In the genomic region with DNA sequence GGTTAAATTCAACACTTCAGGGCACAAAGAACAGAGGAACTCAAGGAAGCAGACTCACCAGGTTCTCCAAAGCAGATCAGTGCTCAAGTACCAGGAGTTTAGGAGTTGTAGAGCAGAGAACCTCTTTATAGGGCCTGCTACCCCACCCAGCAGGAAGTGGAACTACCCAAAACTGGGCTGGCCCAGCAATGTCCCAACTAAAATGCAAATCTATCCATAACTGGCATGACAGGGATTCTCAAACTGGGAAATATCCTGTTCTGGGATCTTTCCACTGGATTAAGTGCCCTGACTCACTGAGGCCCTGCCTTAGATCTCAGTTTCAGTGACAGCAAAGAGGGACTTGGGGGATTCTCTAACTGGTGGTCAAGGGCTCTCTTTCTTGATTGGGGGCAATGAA, we compare ENCODE assay signal across 1 cellular context.
TF ChIP-seq lines count a peak whose summit lies in the region.

A gene (minus strand): TSS at position 101 of the 400 bp plus-strand sequence. CDS start 775 bp downstream, outside the sequence.

TF ChIP-seq in GM23338, 12 proteins besides CTCF, POLR2A, EP300 and RAD21 (continued from another document):
- TF ChIP-seq, protein P1, sequence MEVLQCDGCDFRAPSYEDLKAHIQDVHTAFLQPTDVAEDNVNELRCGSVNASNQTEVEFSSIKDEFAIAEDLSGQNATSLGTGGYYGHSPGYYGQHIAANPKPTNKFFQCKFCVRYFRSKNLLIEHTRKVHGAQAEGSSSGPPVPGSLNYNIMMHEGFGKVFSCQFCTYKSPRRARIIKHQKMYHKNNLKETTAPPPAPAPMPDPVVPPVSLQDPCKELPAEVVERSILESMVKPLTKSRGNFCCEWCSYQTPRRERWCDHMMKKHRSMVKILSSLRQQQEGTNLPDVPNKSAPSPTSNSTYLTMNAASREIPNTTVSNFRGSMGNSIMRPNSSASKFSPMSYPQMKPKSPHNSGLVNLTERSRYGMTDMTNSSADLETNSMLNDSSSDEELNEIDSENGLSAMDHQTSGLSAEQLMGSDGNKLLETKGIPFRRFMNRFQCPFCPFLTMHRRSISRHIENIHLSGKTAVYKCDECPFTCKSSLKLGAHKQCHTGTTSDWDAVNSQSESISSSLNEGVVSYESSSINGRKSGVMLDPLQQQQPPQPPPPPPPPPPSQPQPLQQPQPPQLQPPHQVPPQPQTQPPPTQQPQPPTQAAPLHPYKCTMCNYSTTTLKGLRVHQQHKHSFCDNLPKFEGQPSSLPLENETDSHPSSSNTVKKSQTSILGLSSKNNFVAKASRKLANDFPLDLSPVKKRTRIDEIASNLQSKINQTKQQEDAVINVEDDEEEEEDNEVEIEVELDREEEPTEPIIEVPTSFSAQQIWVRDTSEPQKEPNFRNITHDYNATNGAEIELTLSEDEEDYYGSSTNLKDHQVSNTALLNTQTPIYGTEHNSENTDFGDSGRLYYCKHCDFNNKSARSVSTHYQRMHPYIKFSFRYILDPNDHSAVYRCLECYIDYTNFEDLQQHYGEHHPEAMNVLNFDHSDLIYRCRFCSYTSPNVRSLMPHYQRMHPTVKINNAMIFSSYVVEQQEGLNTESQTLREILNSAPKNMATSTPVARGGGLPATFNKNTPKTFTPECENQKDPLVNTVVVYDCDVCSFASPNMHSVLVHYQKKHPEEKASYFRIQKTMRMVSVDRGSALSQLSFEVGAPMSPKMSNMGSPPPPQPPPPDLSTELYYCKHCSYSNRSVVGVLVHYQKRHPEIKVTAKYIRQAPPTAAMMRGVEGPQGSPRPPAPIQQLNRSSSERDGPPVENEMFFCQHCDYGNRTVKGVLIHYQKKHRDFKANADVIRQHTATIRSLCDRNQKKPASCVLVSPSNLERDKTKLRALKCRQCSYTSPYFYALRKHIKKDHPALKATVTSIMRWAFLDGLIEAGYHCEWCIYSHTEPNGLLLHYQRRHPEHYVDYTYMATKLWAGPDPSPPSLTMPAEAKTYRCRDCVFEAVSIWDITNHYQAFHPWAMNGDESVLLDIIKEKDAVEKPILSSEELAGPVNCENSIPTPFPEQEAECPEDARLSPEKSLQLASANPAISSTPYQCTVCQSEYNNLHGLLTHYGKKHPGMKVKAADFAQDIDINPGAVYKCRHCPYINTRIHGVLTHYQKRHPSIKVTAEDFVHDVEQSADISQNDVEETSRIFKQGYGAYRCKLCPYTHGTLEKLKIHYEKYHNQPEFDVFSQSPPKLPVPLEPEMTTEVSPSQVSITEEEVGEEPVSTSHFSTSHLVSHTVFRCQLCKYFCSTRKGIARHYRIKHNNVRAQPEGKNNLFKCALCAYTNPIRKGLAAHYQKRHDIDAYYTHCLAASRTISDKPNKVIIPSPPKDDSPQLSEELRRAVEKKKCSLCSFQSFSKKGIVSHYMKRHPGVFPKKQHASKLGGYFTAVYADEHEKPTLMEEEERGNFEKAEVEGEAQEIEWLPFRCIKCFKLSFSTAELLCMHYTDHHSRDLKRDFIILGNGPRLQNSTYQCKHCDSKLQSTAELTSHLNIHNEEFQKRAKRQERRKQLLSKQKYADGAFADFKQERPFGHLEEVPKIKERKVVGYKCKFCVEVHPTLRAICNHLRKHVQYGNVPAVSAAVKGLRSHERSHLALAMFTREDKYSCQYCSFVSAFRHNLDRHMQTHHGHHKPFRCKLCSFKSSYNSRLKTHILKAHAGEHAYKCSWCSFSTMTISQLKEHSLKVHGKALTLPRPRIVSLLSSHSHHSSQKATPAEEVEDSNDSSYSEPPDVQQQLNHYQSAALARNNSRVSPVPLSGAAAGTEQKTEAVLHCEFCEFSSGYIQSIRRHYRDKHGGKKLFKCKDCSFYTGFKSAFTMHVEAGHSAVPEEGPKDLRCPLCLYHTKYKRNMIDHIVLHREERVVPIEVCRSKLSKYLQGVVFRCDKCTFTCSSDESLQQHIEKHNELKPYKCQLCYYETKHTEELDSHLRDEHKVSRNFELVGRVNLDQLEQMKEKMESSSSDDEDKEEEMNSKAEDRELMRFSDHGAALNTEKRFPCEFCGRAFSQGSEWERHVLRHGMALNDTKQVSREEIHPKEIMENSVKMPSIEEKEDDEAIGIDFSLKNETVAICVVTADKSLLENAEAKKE (CRISPR knock-in tag; IDR thresholded peaks at IDR 0.05), result no peak
- TF ChIP-seq, protein P2, sequence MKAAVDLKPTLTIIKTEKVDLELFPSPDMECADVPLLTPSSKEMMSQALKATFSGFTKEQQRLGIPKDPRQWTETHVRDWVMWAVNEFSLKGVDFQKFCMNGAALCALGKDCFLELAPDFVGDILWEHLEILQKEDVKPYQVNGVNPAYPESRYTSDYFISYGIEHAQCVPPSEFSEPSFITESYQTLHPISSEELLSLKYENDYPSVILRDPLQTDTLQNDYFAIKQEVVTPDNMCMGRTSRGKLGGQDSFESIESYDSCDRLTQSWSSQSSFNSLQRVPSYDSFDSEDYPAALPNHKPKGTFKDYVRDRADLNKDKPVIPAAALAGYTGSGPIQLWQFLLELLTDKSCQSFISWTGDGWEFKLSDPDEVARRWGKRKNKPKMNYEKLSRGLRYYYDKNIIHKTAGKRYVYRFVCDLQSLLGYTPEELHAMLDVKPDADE (IDR thresholded peaks at IDR 0.05), result no peak
- TF ChIP-seq STAT1 (IDR thresholded peaks at IDR 0.05; ENCODE audit: unreplicated experiment), result no peak
- TF ChIP-seq ZNF114 (CRISPR knock-in tag; IDR thresholded peaks at IDR 0.05), result no peak
- no peak for TF ChIP-seq NANOG (IDR thresholded peaks at IDR 0.05; ENCODE audit: borderline replicate concordance)
- no peak for TF ChIP-seq EZH2 (IDR thresholded peaks at IDR 0.05; ENCODE audit: low read depth, unreplicated experiment)
